In genomic region chr12:101773560-101774206, GRCh38 we compare ENCODE assay signal across 8 cellular contexts. TPM values are rescaled to one million over a fixed set of nuclear protein-coding genes. Genes with fewer than 3 reads are reported as not detected.
DNase-seq lines count a peak whose midpoint lies in the region; ATAC-seq and TF ChIP-seq lines count a peak whose summit lies in the region.

No MANE protein-coding gene starts in this region.

- H3K4me3 ChIP-seq in AG10803 (ENCODE audit: low read length), result no peak overlapping the region

- ATAC-seq in GM18870 (IDR thresholded peaks at IDR 0.05; ENCODE audit: unreplicated experiment) (peak; percentile 88), HG03354 (IDR thresholded peaks at IDR 0.05; ENCODE audit: poor library complexity, severe bottlenecking, unreplicated experiment) (peak; percentile 79)

- peak; percentile 96 for TF ChIP-seq CTCF in AG10803 (conservative IDR thresholded peaks at IDR 0.05; ENCODE audit: low read length)

- DNase-seq in AG10803 (ENCODE audit: low read depth) (peak; percentile 70), NCI-H526 treated with DMSO at 0.1 percent for 48 hours (lab: John Stamatoyannopoulos, UW) (peak; percentile 38), dermis microvascular lymphatic vessel endothelial cell (ENCODE audit: low read depth in 2 of 2) (peak; percentile 63 to 79), lung microvascular endothelial cell (ENCODE audit: low read depth in 2 of 2) (peak; percentile 82 to 87)
- peak; percentile 21 to 49 for DNase-seq in activated CD4-positive, alpha-beta T cell treated with anti-CD3 and anti-CD28 coated beads, Interleukin-2, amount 50 U/mL, for 24 hours (ENCODE audit: low read depth in 1 of 2, low spot score in 1 of 2)
- peak; percentile 19 to 34 for DNase-seq in stimulated activated CD8-positive, alpha-beta memory T cell treated with anti-CD3 and anti-CD28 coated beads, Interleukin-15, amount 100 ng/mL, for 4 hours (ENCODE audit: low read depth in 2 of 2)

RNA-seq across cellular contexts. Expression of gene SYCP3, which starts 34.4 kb away (rescaled TPM):
- under 0.01 TPM in 1 of 2 replicates, not detected in the other for total RNA-seq in dermis microvascular lymphatic vessel endothelial cell
- total RNA-seq in lung microvascular endothelial cell, result under 0.01 TPM in 1 of 2 replicates, not detected in the other

RNA-seq across cellular contexts. Expression of gene GNPTAB, which starts 57.1 kb away (rescaled TPM):
- total RNA-seq in dermis microvascular lymphatic vessel endothelial cell (19.1 and 22.3 TPM in 2 replicates), lung microvascular endothelial cell (23.5 and 25.0 TPM in 2 replicates)

Comparison
In these comparisons a context has a peak if more than half of its experiments do, and no peak if none do; other contexts are left out.
1. DNase-seq: peak in every context shown above with its lines; median percentile 84 in lung microvascular endothelial cell; 71 in dermis microvascular lymphatic vessel endothelial cell; 70 in AG10803; 38 in NCI-H526 treated with DMSO at 0.1 percent for 48 hours; 35 in activated CD4-positive, alpha-beta T cell treated with anti-CD3 and anti-CD28 coated beads, Interleukin-2, amount 50 U/mL, for 24 hours; 26 in stimulated activated CD8-positive, alpha-beta memory T cell treated with anti-CD3 and anti-CD28 coated beads, Interleukin-15, amount 100 ng/mL, for 4 hours.